28 cellular contexts compared by ENCODE assay signal in the genomic region with DNA sequence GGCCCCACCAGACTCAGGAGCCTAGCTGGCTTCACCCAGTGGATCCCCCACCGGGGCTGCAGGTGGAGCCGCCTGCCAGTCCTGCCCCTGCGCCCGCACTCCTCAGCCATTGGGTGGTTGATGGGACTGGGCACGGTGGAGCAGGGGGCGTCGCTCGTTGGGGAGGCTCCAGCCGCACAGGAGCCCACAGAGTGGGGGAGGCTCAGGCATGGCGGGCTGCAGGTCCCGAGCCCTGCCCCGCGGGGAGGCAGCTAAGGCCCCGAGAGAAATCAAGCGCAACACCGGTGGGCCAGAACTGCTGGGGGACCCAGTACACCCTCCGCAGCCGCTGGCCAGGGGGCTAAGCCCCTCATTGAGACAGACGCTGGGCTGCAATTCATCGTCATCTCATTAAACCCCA.
A peak's percentile ranks its signal among the peaks of the same experiment; 100 is the strongest.
DNase-seq lines count a peak whose midpoint lies in the region; TF ChIP-seq lines count a peak whose summit lies in the region.
"Had no signal": no experiment of that assay in that cellular context is flagged by ENCODE, and none has a peak within 500 bp of the region (broad histone marks: within the 10 kb centered on the region; RNA-seq: fewer than 3 reads in every experiment).

No MANE protein-coding gene starts in this region.

- no peaks in the 10 kb centered on the region for H3K79me1 ChIP-seq in neuronal stem cell (ENCODE audit: low read depth, low read length)

- H3K4me1 ChIP-seq in neuronal stem cell (ENCODE audit: control insufficient read depth in 2 of 2, insufficient read depth in 1 of 2, low read depth in 1 of 2, low read length in 2 of 2) (peaks cover 0 to 5% of the 10 kb centered on the region in 2 donors), sigmoid colon (no peaks in the 10 kb centered on the region)
- H3K4me1 ChIP-seq: A549, BE2C, Caco-2 had no signal

- no peak overlapping the region for H2BK12ac ChIP-seq in neuronal stem cell (ENCODE audit: low read length)

- H2BK15ac ChIP-seq in neuronal stem cell (ENCODE audit: low read length) = no peak overlapping the region

- no CpG with 5 or more reads among the region's 20 CpGs for WGBS in neuronal stem cell (ENCODE audit: extremely low coverage in 2 of 2, insufficient read length in 2 of 2, insufficient replicate concordance in 1 of 2), 2 donors
- WGBS in sigmoid colon, 2 donors = 97% methylated on average over 20 of the region's 20 CpGs

- no peak for TF ChIP-seq EP300 in sigmoid colon (IDR thresholded peaks at IDR 0.05)

- no peak for TF ChIP-seq POLR2A in sigmoid colon (IDR thresholded peaks at IDR 0.05)

- H3K9me3 ChIP-seq in neuronal stem cell (replicated peaks in 1 of 2; ENCODE audit: control insufficient read depth in 2 of 2, insufficient read depth in 1 of 2, low read depth in 1 of 2, low read length in 2 of 2) = no peaks in the 10 kb centered on the region
- H3K9me3 ChIP-seq in sigmoid colon = no peaks in the 10 kb centered on the region
- H3K9me3 ChIP-seq: A549, BE2C, Caco-2 had no signal

- no peak overlapping the region for H4K91ac ChIP-seq in neuronal stem cell (ENCODE audit: low read depth, low read length, poor library complexity)

- no peak overlapping the region for H3K23ac ChIP-seq in neuronal stem cell (ENCODE audit: low read depth, low read length, poor library complexity)

- H3K27ac ChIP-seq in neuronal stem cell (replicated peaks; ENCODE audit: low read length) = no peak overlapping the region
- H3K27ac ChIP-seq in sigmoid colon = no peak overlapping the region
- H3K27ac ChIP-seq: 22Rv1; A549; BLaER1; BLaER1 treated with 17β-estradiol and CSF1 and Interleukin-3, amounts not matched to agents 10 nM and 100 nM; C4-2B had no signal

- no peak overlapping the region for H2BK120ac ChIP-seq in neuronal stem cell (ENCODE audit: low read depth, low read length)

- no peaks in the 10 kb centered on the region for H3K27me3 ChIP-seq in neuronal stem cell (ENCODE audit: control insufficient read depth in 3 of 3, insufficient read depth in 3 of 3, low read depth in 1 of 3, low read length in 3 of 3)
- H3K27me3 ChIP-seq in sigmoid colon = no peaks in the 10 kb centered on the region
- H3K27me3 ChIP-seq: BE2C; BLaER1; BLaER1 treated with 17β-estradiol and CSF1 and Interleukin-3, amounts not matched to agents 10 nM and 100 nM had no signal

- no peak overlapping the region for H3K4me3 ChIP-seq in neuronal stem cell (ENCODE audit: low read length in 2 of 2)
- no peak overlapping the region for H3K4me3 ChIP-seq in sigmoid colon
- H3K4me3 ChIP-seq: A549, BLaER1 had no signal

- H3K36me3 ChIP-seq in neuronal stem cell (replicated peaks in 1 of 2; ENCODE audit: control insufficient read depth in 2 of 2, insufficient read depth in 2 of 2, low read length in 2 of 2) (no peaks in the 10 kb centered on the region), sigmoid colon (no peaks in the 10 kb centered on the region)
- H3K36me3 ChIP-seq: BE2C; BLaER1; BLaER1 treated with 17β-estradiol and CSF1 and Interleukin-3, amounts not matched to agents 10 nM and 100 nM had no signal

- H3K14ac ChIP-seq in neuronal stem cell (ENCODE audit: low read length) = no peak overlapping the region

- H2AK5ac ChIP-seq in neuronal stem cell (ENCODE audit: low read depth, low read length) = no peak overlapping the region

- intact Hi-C loops in sigmoid colon (cut with DNase I) = no loop called here

- no peak for TF ChIP-seq CTCF in sigmoid colon (IDR thresholded peaks at IDR 0.05)

- H4K8ac ChIP-seq in neuronal stem cell (ENCODE audit: low read depth, low read length) = no peak overlapping the region

- peak overlapping the region; percentile 8 for H3K18ac ChIP-seq in neuronal stem cell (ENCODE audit: low read length)

- no peak overlapping the region for H3K4me2 ChIP-seq in neuronal stem cell (ENCODE audit: insufficient read depth, low read length, poor library complexity, severe bottlenecking)
- H3K4me2 ChIP-seq: A549 had no signal

- no peak overlapping the region for H3K4ac ChIP-seq in neuronal stem cell (ENCODE audit: low read length)

- no peak overlapping the region for H2AFZ ChIP-seq in neuronal stem cell (ENCODE audit: low read length)

- H2BK5ac ChIP-seq in neuronal stem cell (ENCODE audit: low read length) = no peak overlapping the region

- H3K9ac ChIP-seq in neuronal stem cell (ENCODE audit: low read depth, low read length, poor library complexity) = no peak overlapping the region
- H3K9ac ChIP-seq: BLaER1; BLaER1 treated with 17β-estradiol and CSF1 and Interleukin-3, amounts not matched to agents 10 nM and 100 nM had no signal

- DNase-seq in neuronal stem cell (ENCODE audit: low spot score) (no peak), sigmoid colon (peak; percentile 40), NCI-H524 treated with DMSO at 0.1 percent for 48 hours (lab: John Stamatoyannopoulos, UW) (no peak), middle frontal gyrus (ENCODE audit: extremely low spot score, low spot score) (no peak)
- DNase-seq: 8988T; ACHN; AML-193; BE2C; C1 segment of cervical spinal cord; Caco-2; Calu3; CD4-positive, alpha-beta memory T cell; CD4-positive, alpha-beta T cell; CD4-positive, CD25-positive, alpha-beta regulatory T cell; CD8-positive, alpha-beta memory T cell; CD8-positive, alpha-beta T cell; COR-L47; DMS 273 treated with DMSO at 0.1 percent for 48 hours; DMS153; DMS53; DMS79; DMS79 treated with DMSO at 0.1 percent for 48 hours; EL had no signal
